ENCODE assay signal across 8 cellular contexts in the genomic region with DNA sequence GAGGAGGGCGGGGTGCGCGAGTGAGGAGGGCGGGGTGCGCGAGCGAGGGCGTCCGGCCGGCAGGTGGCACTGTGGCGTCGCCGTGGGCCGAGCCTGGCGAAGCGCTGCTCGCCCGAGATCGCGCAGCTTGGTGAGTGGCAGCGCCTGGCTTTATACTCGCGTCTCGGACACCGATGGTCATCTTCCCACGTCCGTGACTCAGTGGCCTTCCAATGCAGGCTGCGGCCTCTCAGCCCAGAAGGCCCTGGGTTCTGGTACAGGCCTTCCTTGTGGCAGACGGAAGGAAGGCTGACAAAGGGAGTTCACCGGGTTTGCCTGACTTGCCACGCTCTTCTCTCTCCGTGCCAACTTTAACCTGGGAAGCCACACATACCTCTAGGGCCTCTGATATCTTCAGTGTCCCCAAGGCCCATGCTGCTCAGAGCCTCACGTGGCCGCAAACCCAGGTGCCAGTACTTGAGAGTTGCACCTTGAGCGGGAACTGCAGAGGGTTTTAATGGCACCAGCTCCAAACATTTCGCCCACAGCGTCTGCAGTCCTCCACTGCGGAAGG.
A peak's percentile ranks its signal among the peaks of the same experiment; 100 is the strongest.
DNase-seq lines count a peak whose midpoint lies in the region; ATAC-seq and TF ChIP-seq lines count a peak whose summit lies in the region.

No MANE protein-coding gene starts in this region.

- no peaks in the 10 kb centered on the region for H3K9me3 Mint-ChIP-seq in activated CD4-positive, alpha-beta memory T cell treated with anti-CD3 and anti-CD28 coated beads for 36 hours

- POLR2A ChIA-PET in HEK293 (lab: Yijun Ruan, JAX), result no interaction called here
- POLR2A ChIA-PET in activated CD4-positive, alpha-beta memory T cell treated with anti-CD3 and anti-CD28 coated beads for 36 hours (lab: Charles Lee), result interaction anchor here (0.6 kb wide), 1 partner anchor 242 kb away, joined by 3 read pairs; no protein-coding TSS in a partner anchor

- DNase-seq in NAMALWA (ENCODE audit: low spot score) (peak; percentile 33), dorsolateral prefrontal cortex (peak; percentile 72 to 89 (median 79)), lower lobe of right lung (peak; percentile 90), NCI-H187 treated with DMSO at 0.1 percent for 48 hours (lab: John Stamatoyannopoulos, UW) (no peak)
- DNase-seq in activated CD4-positive, alpha-beta memory T cell treated with anti-CD3 and anti-CD28 coated beads for 36 hours, result peak; percentile 87
- DNase-seq in stimulated activated CD4-positive, alpha-beta T cell treated with anti-CD3 and anti-CD28 coated beads, TNF-alpha, amount 100 ng/mL, for 1 hour (ENCODE audit: low read depth in 3 of 3, low spot score in 1 of 3), result peak; percentile 60 to 87 (median 84)

- no peak overlapping the region for H3K27ac ChIP-seq in HEK293 (ENCODE audit: extremely low read depth, low read depth, low read length)
- H3K27ac ChIP-seq in dorsolateral prefrontal cortex, result peak overlapping the region in 54 of 59 donors; percentile 4 to 94 (median 74)
- peak overlapping the region; percentile 71 for H3K27ac ChIP-seq in lower lobe of right lung

- H3K4me3 ChIP-seq in HEK293 (ENCODE audit: low read depth, low read length) (peak overlapping the region; percentile 18; the same call in 1 of the 2 replicates), dorsolateral prefrontal cortex (peak overlapping the region in 58 of 59 donors; percentile 19 to 75 (median 56)), lower lobe of right lung (peak overlapping the region; percentile 52)

- peak overlapping the region; percentile 42 for H3K27ac Mint-ChIP-seq in activated CD4-positive, alpha-beta memory T cell treated with anti-CD3 and anti-CD28 coated beads for 36 hours

- H3K27me3 Mint-ChIP-seq in activated CD4-positive, alpha-beta memory T cell treated with anti-CD3 and anti-CD28 coated beads for 36 hours, result no peaks in the 10 kb centered on the region

- no peaks in the 10 kb centered on the region for H3K36me3 Mint-ChIP-seq in activated CD4-positive, alpha-beta memory T cell treated with anti-CD3 and anti-CD28 coated beads for 36 hours

- intact Hi-C loops in activated CD4-positive, alpha-beta memory T cell treated with anti-CD3 and anti-CD28 coated beads for 36 hours (cut with micrococcal nuclease), result loop anchor here (2.0 to 5.0 kb wide), 4 partner anchors 182 to 674 kb away; partner anchors contain the start of genes ASB7 and LINS1
- intact Hi-C loops in dorsolateral prefrontal cortex (cut with DNase I), result loop anchor here (2.0 kb wide), 2 partner anchors 412 to 414 kb away; partner anchors contain the start of gene ADAMTS17 (in 1 of the 2)
- intact Hi-C loops in lower lobe of right lung (cut with DNase I), result no loop called here

- ATAC-seq in lower lobe of right lung, result peak; percentile 96 to 97

- H3K4me1 Mint-ChIP-seq in activated CD4-positive, alpha-beta memory T cell treated with anti-CD3 and anti-CD28 coated beads for 36 hours (ENCODE audit: low read depth), result peaks cover 8% of the 10 kb centered on the region

- H3K36me3 ChIP-seq in HEK293 (ENCODE audit: control insufficient read depth in 2 of 2, insufficient read depth in 1 of 2, low read length in 2 of 2) (no peaks in the 10 kb centered on the region), lower lobe of right lung (no peaks in the 10 kb centered on the region)

- no peaks in the 10 kb centered on the region; the same call in 1 of the 2 replicates for H3K4me1 ChIP-seq in HEK293 (ENCODE audit: control insufficient read depth, insufficient read depth, low read length)
- H3K4me1 ChIP-seq in lower lobe of right lung, result peaks cover 5% of the 10 kb centered on the region

- H3K9me3 ChIP-seq in HEK293 (ENCODE audit: control insufficient read depth, insufficient read depth, low read depth, low read length) (no peaks in the 10 kb centered on the region), lower lobe of right lung (no peaks in the 10 kb centered on the region)

- H3K27me3 ChIP-seq in dorsolateral prefrontal cortex (peaks cover 0 to 6% (median 0%) of the 10 kb centered on the region in 45 donors), lower lobe of right lung (ENCODE audit: low read depth) (no peaks in the 10 kb centered on the region)

- CTCF ChIA-PET in HEK293 (lab: Yijun Ruan, JAX), result interaction anchor here (0.6 to 0.9 kb wide), 6 partner anchors 26 to 711 kb away, joined by 3 to 4 read pairs (median 3); no protein-coding TSS in a partner anchor
- CTCF ChIA-PET in activated CD4-positive, alpha-beta memory T cell treated with anti-CD3 and anti-CD28 coated beads for 36 hours (lab: Charles Lee), result interaction anchor here (0.7 to 2.2 kb wide), 7 partner anchors 60 to 455 kb away, joined by 3 to 23 read pairs (median 5); no protein-coding TSS in a partner anchor

- TF ChIP-seq CTCF in GM12873 (IDR thresholded peaks at IDR 0.05; ENCODE audit: insufficient read depth, low read depth, low read length, missing control alignments), result peak; percentile 76
- TF ChIP-seq CTCF in HEK293 (tag by site-specific recombination; IDR thresholded peaks at IDR 0.05), result peak; percentile 55
- peak in 55 of 56 donors; percentile 19 to 85 (median 74) for TF ChIP-seq CTCF in dorsolateral prefrontal cortex (IDR thresholded peaks at IDR 0.05 in 54 of 56, conservative IDR thresholded peaks at IDR 0.05 in 2 of 56; ENCODE audit: low read depth in 1 of 56, partially characterized antibody in 56 of 56)
- peak; percentile 69 for TF ChIP-seq CTCF in lower lobe of right lung (IDR thresholded peaks at IDR 0.05)

- H3K4me3 Mint-ChIP-seq in activated CD4-positive, alpha-beta memory T cell treated with anti-CD3 and anti-CD28 coated beads for 36 hours, result peak overlapping the region; percentile 77

TF ChIP-seq in HEK293, 187 proteins besides CTCF, POLR2A, EP300 and RAD21 (continues in another document):
- TF ChIP-seq ZBTB17 (tag by site-specific recombination; IDR thresholded peaks at IDR 0.05) (no peak), TRIM28 (IDR thresholded peaks at IDR 0.05; ENCODE audit: borderline replicate concordance, low read length) (no peak), ZNF394 (tag by site-specific recombination; IDR thresholded peaks at IDR 0.05; ENCODE audit: borderline replicate concordance) (no peak), SALL2 (tag by site-specific recombination; IDR thresholded peaks at IDR 0.05; ENCODE audit: borderline replicate concordance) (no peak), ZXDB (tag by site-specific recombination; IDR thresholded peaks at IDR 0.05) (no peak), ZNF37A (tag by site-specific recombination; IDR thresholded peaks at IDR 0.05) (no peak), KLF8 (tag by site-specific recombination; IDR thresholded peaks at IDR 0.05) (peak; percentile 40; the same call in 1 of the 2 replicates), ZNF391 (tag by site-specific recombination; IDR thresholded peaks at IDR 0.05; ENCODE audit: borderline replicate concordance, low read depth) (no peak), SP7 (tag by site-specific recombination; IDR thresholded peaks at IDR 0.05) (0 out of 2 replicates have a peak, but pooled peaks have one; percentile 26)
- TF ChIP-seq, protein P1, sequence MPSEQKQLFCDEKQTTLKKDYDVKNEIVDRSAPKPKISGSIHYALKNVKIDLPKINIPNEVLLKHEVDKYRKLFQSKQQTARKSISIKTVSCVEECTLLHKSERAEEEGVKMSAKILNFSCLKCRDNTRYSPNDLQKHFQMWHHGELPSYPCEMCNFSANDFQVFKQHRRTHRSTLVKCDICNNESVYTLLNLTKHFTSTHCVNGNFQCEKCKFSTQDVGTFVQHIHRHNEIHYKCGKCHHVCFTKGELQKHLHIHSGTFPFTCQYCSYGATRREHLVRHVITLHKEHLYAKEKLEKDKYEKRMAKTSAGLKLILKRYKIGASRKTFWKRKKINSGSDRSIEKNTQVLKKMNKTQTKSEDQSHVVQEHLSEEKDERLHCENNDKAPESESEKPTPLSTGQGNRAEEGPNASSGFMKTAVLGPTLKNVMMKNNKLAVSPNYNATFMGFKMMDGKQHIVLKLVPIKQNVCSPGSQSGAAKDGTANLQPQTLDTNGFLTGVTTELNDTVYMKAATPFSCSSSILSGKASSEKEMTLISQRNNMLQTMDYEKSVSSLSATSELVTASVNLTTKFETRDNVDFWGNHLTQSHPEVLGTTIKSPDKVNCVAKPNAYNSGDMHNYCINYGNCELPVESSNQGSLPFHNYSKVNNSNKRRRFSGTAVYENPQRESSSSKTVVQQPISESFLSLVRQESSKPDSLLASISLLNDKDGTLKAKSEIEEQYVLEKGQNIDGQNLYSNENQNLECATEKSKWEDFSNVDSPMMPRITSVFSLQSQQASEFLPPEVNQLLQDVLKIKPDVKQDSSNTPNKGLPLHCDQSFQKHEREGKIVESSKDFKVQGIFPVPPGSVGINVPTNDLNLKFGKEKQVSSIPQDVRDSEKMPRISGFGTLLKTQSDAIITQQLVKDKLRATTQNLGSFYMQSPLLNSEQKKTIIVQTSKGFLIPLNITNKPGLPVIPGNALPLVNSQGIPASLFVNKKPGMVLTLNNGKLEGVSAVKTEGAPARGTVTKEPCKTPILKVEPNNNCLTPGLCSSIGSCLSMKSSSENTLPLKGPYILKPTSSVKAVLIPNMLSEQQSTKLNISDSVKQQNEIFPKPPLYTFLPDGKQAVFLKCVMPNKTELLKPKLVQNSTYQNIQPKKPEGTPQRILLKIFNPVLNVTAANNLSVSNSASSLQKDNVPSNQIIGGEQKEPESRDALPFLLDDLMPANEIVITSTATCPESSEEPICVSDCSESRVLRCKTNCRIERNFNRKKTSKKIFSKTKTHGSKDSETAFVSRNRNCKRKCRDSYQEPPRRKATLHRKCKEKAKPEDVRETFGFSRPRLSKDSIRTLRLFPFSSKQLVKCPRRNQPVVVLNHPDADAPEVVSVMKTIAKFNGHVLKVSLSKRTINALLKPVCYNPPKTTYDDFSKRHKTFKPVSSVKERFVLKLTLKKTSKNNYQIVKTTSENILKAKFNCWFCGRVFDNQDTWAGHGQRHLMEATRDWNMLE (tag by site-specific recombination; conservative IDR thresholded peaks at IDR 0.05; ENCODE audit: low read depth), result no peak
- TF ChIP-seq, protein P2, sequence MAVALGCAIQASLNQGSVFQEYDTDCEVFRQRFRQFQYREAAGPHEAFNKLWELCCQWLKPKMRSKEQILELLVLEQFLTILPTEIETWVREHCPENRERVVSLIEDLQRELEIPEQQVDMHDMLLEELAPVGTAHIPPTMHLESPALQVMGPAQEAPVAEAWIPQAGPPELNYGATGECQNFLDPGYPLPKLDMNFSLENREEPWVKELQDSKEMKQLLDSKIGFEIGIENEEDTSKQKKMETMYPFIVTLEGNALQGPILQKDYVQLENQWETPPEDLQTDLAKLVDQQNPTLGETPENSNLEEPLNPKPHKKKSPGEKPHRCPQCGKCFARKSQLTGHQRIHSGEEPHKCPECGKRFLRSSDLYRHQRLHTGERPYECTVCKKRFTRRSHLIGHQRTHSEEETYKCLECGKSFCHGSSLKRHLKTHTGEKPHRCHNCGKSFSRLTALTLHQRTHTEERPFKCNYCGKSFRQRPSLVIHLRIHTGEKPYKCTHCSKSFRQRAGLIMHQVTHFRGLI (tag by site-specific recombination; IDR thresholded peaks at IDR 0.05), result no peak
